In the genomic region with DNA sequence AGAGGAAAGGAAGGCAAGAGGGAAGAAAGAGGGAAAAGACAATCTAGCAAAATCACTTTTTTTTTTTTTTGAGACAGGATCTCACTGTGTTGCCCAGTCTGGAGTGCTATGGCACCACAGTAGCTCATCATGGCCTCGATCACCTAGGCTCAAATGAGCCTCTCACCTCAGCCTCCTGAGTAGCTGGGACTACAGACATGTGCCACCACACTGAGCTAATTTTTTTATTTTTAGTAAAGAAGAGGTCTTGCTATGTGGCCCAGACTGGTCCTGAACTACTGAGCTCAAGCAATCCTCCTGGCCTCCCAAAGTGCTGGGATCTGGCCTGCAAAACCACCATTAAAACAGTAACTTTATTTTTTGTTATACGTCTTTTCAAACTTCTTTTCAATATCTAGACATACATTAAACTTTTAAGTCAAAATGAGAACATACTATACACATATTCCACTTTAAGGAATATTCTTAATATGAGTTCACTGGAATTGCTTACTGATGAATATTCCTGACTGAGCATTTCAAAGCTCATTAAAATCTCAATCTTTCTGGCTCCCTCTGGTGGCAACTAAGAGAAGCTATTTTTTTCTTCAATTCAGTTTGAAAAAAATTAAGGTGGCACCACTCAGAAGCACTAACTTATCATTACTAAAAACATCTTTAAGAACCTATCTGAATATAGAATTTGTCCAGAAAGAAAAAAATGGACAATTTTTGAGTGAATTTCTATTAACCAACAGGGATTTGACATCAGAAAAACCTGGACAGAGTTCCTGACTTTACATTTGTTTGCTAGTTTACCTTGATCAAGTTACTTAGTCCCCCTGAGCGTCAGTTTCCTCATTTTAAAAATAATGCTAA, we compare ENCODE assay signal across 8 cellular contexts. TPM values are rescaled to one million over a fixed set of nuclear protein-coding genes. Genes with fewer than 3 reads are reported as not detected.
DNase-seq lines count a peak whose midpoint lies in the region; ATAC-seq and TF ChIP-seq lines count a peak whose summit lies in the region.

No MANE protein-coding gene starts in this region.

- H3K27ac ChIP-seq in 22Rv1, result no peak overlapping the region
- no peak overlapping the region for H3K27ac ChIP-seq in substantia nigra (ENCODE audit: low read depth, low read length, poor library complexity, severe bottlenecking)

- H3K36me3 ChIP-seq in mucosa of descending colon (ENCODE audit: low read depth), result no peaks in the 10 kb centered on the region

- TF ChIP-seq POLR2A in GM18505 (IDR thresholded peaks at IDR 0.05; ENCODE audit: borderline replicate concordance, extremely low read depth, insufficient read depth, insufficient read length), result no peak

- peaks cover 16% of the 10 kb centered on the region for H3K4me1 ChIP-seq in mucosa of descending colon (ENCODE audit: low read depth)

- intact Hi-C loops in mucosa of descending colon (cut with DNase I, micrococcal nuclease), result no loop called here

- no peaks in the 10 kb centered on the region for H3K9me3 ChIP-seq in mucosa of descending colon

- DNase-seq in NCI-H69 (lab: John Stamatoyannopoulos, UW), result peak; percentile 33
- peak; percentile 79 for DNase-seq in choroid plexus epithelial cell (ENCODE audit: low read depth)
- DNase-seq in mucosa of descending colon, result no peak
- DNase-seq in ecto neural progenitor cell (ENCODE audit: low spot score), result no peak
- no peak for DNase-seq in substantia nigra (lab: John Stamatoyannopoulos, UW)

- H3K4me3 ChIP-seq in choroid plexus epithelial cell (ENCODE audit: low read depth, low read length) (no peak overlapping the region), mucosa of descending colon (no peak overlapping the region)

- TF ChIP-seq CTCF in 22Rv1 (IDR thresholded peaks at IDR 0.05) (peak; percentile 85), GM12873 (IDR thresholded peaks at IDR 0.05; ENCODE audit: insufficient read depth, low read depth, low read length, missing control alignments) (peak; percentile 50), choroid plexus epithelial cell (conservative IDR thresholded peaks at IDR 0.05; ENCODE audit: low read depth, low read length) (peak; percentile 54), mucosa of descending colon (IDR thresholded peaks at IDR 0.05) (peak; percentile 41)

- ATAC-seq in mucosa of descending colon, result peak; percentile 59
- ATAC-seq in GM18505 (IDR thresholded peaks at IDR 0.05; ENCODE audit: unreplicated experiment), result no peak

RNA-seq across cellular contexts. Expression of a gene that starts 40.9 kb away (rescaled TPM):
- total RNA-seq in mucosa of descending colon, result 10 to 100 TPM; 42.1 to 74.7 (median 64.9) TPM

Comparison
In these comparisons a context has a peak if more than half of its experiments do, and no peak if none do; other contexts are left out.
1. DNase-seq: peak in NCI-H69 (single experiment) and choroid plexus epithelial cell (single experiment); none in mucosa of descending colon (0 of 3), ecto neural progenitor cell (single experiment) and substantia nigra (0 of 49).
2. Peak in every context shown above with its lines, with median percentiles within 50 percentile points of each other: CTCF ChIP-seq.